In genomic region chr9:128006360-128007024, GRCh38 we compare ENCODE assay signal across 1 cellular context.
TF ChIP-seq lines count a peak whose summit lies in the region.

No MANE protein-coding gene starts in this region.

TF ChIP-seq in IMR-90, 13 proteins besides CTCF, POLR2A, EP300 and RAD21:
- TF ChIP-seq ELK1 (IDR thresholded peaks at IDR 0.05; ENCODE audit: borderline replicate concordance, low read depth, low read length) (no peak), MXI1 (IDR thresholded peaks at IDR 0.05; ENCODE audit: borderline replicate concordance, low read depth, low read length) (no peak), MAFK (IDR thresholded peaks at IDR 0.05; ENCODE audit: low read depth, low read length) (no peak), MAZ (IDR thresholded peaks at IDR 0.05; ENCODE audit: borderline replicate concordance, low read depth, low read length) (no peak), BHLHE40 (IDR thresholded peaks at IDR 0.05; ENCODE audit: low read depth, low read length) (no peak), FOS (IDR thresholded peaks at IDR 0.05; ENCODE audit: low read depth, low read length) (no peak), RCOR1 (IDR thresholded peaks at IDR 0.05; ENCODE audit: insufficient replicate concordance, low read length) (no peak), CHD1 (IDR thresholded peaks at IDR 0.05; ENCODE audit: low read depth, low read length) (no peak), USF2 (IDR thresholded peaks at IDR 0.05; ENCODE audit: low read depth, low read length) (no peak)
